9 cellular contexts compared by ENCODE assay signal in genomic region chr12:21169878-21170472, GRCh38. TPM values are rescaled to one million over a fixed set of nuclear protein-coding genes. Genes with fewer than 3 reads are reported as not detected.
DNase-seq lines count a peak whose midpoint lies in the region; ATAC-seq, FAIRE-seq and TF ChIP-seq lines count a peak whose summit lies in the region.
"Had no signal": no experiment of that assay in that cellular context is flagged by ENCODE, and none has a peak within 500 bp of the region (broad histone marks: within the 10 kb centered on the region; RNA-seq: fewer than 3 reads in every experiment).

No MANE protein-coding gene starts in this region.

- dilution Hi-C loops in keratinocyte (cut with MboI; ENCODE audit: extremely low pct_ligation_motif_present, low sequenced_read_pairs): no loop called here

- peak in 1 of 7 experiments; percentile 17 for DNase-seq in CD8-positive, alpha-beta T cell
- DNase-seq in NCI-H460 (ENCODE audit: extremely low read depth, low read depth): peak; percentile 43
- peak; percentile 57 for DNase-seq in adipocyte (ENCODE audit: low read depth)
- DNase-seq in keratinocyte (ENCODE audit: low read depth, low spot score): no peak
- DNase-seq in tibial artery: no peak
- no peak for DNase-seq in OCI-M2 (lab: John Stamatoyannopoulos, UW; ENCODE audit: unreplicated experiment)

- H3K9me3 ChIP-seq in CD8-positive, alpha-beta T cell (ENCODE audit: low read length): no peaks in the 10 kb centered on the region
- H3K9me3 ChIP-seq in adipocyte (ENCODE audit: control insufficient read depth, low read length) (peaks cover 4% of the 10 kb centered on the region), keratinocyte (ENCODE audit: control insufficient read depth, low read depth, low read length) (no peaks in the 10 kb centered on the region), tibial artery (no peaks in the 10 kb centered on the region)

- no peak overlapping the region for H3K4me2 ChIP-seq in keratinocyte (ENCODE audit: control insufficient read depth, extremely low read depth, insufficient read depth, low read depth, low read length)

- intact Hi-C loops in CD8-positive, alpha-beta T cell (cut with DNase I, micrococcal nuclease): loop anchor here in 1 of 2 experiments (10.0 kb wide), 1 partner anchor 1415 kb away; no protein-coding TSS in a partner anchor
- intact Hi-C loops in tibial artery (cut with DNase I; ENCODE audit: low total_unique reads): no loop called here

- H2AFZ ChIP-seq in keratinocyte (ENCODE audit: control insufficient read depth, low read length): no peak overlapping the region

- H3K27ac Mint-ChIP-seq in CD8-positive, alpha-beta T cell: no peak overlapping the region
- H3K27ac Mint-ChIP-seq: T-helper 1 cell treated with Interleukin-12 subunit alpha and Interleukin-12 subunit beta and Interleukin-4 antibody, amounts not matched to agents 30 μg/mL and 1 μg/mL, for 36 hours had no signal

- H3K4me3 Mint-ChIP-seq in CD8-positive, alpha-beta T cell: no peak overlapping the region
- H3K4me3 Mint-ChIP-seq: T-helper 1 cell treated with Interleukin-12 subunit alpha and Interleukin-12 subunit beta and Interleukin-4 antibody, amounts not matched to agents 30 μg/mL and 1 μg/mL, for 36 hours had no signal

- no peak overlapping the region for H3K9ac ChIP-seq in adipocyte (ENCODE audit: low read length)
- no peak overlapping the region for H3K9ac ChIP-seq in keratinocyte (ENCODE audit: control insufficient read depth, extremely low read depth, insufficient read depth, low read length)

- no peak for FAIRE-seq in keratinocyte (lab: Jason Lieb, UNC)

- H4K20me1 ChIP-seq in keratinocyte (ENCODE audit: control insufficient read depth, extremely low read depth, insufficient read depth, low read length): no peaks in the 10 kb centered on the region

- no peak overlapping the region for H3K27ac ChIP-seq in CD8-positive, alpha-beta T cell (ENCODE audit: low read depth, low read length)
- no peak overlapping the region for H3K27ac ChIP-seq in keratinocyte (ENCODE audit: control insufficient read depth, insufficient read depth, low read length)
- no peak overlapping the region for H3K27ac ChIP-seq in tibial artery

- H3K4me1 Mint-ChIP-seq in CD8-positive, alpha-beta T cell (ENCODE audit: low read depth): no peaks in the 10 kb centered on the region

- CTCF ChIA-PET in CD8-positive, alpha-beta T cell (lab: Charles Lee): no interaction called here

- H3K36me3 ChIP-seq in CD8-positive, alpha-beta T cell (ENCODE audit: insufficient read depth, low read length): no peaks in the 10 kb centered on the region
- H3K36me3 ChIP-seq in adipocyte (ENCODE audit: control insufficient read depth, insufficient read depth, low read length, severe bottlenecking) (no peaks in the 10 kb centered on the region), keratinocyte (ENCODE audit: control insufficient read depth in 2 of 2, extremely low read depth in 1 of 2, insufficient read depth in 2 of 2, low read length in 2 of 2) (no peaks in the 10 kb centered on the region), tibial artery (no peaks in the 10 kb centered on the region)

- H3K79me2 ChIP-seq in keratinocyte (ENCODE audit: control insufficient read depth, insufficient read depth, low read length): no peaks in the 10 kb centered on the region

- no peaks in the 10 kb centered on the region for H3K9me1 ChIP-seq in keratinocyte (ENCODE audit: control insufficient read depth, extremely low read depth, insufficient read depth, low read length)

- H3K36me3 Mint-ChIP-seq in CD8-positive, alpha-beta T cell: no peaks in the 10 kb centered on the region

- TF ChIP-seq CTCF in CD8-positive, alpha-beta T cell (IDR thresholded peaks at IDR 0.05): peak; percentile 35
- TF ChIP-seq CTCF in keratinocyte (optimal IDR thresholded peaks at IDR 0.05 in 1 of 3, IDR thresholded peaks at IDR 0.05 in 1 of 3, conservative IDR thresholded peaks at IDR 0.05 in 1 of 3; ENCODE audit: extremely low read depth in 1 of 3, insufficient read depth in 2 of 3, low read length in 3 of 3) (peak; percentile 61 to 76 (median 65)), tibial artery (IDR thresholded peaks at IDR 0.05) (peak; percentile 51 to 61)

- ATAC-seq in CD8-positive, alpha-beta T cell: no peak
- ATAC-seq in GM18519 (IDR thresholded peaks at IDR 0.05; ENCODE audit: low FRiP score, unreplicated experiment) (peak; percentile 50), HG03103 (IDR thresholded peaks at IDR 0.05; ENCODE audit: low read depth, unreplicated experiment) (peak; percentile 86)

- no peak overlapping the region for H3K4me3 ChIP-seq in CD8-positive, alpha-beta T cell (ENCODE audit: low read depth, low read length)
- no peak overlapping the region for H3K4me3 ChIP-seq in adipocyte (ENCODE audit: low read length)
- no peak overlapping the region for H3K4me3 ChIP-seq in keratinocyte (ENCODE audit: control insufficient read depth in 2 of 3, extremely low read depth in 1 of 3, insufficient read depth in 2 of 3, low read depth in 1 of 3, low read length in 3 of 3)
- H3K4me3 ChIP-seq in tibial artery: no peak overlapping the region

- H3K9me3 Mint-ChIP-seq in CD8-positive, alpha-beta T cell: peaks cover 17% of the 10 kb centered on the region
- H3K9me3 Mint-ChIP-seq: T-helper 1 cell treated with Interleukin-12 subunit alpha and Interleukin-12 subunit beta and Interleukin-4 antibody, amounts not matched to agents 30 μg/mL and 1 μg/mL, for 36 hours had no signal

- H3K27me3 Mint-ChIP-seq in CD8-positive, alpha-beta T cell (ENCODE audit: low read depth): no peaks in the 10 kb centered on the region

- POLR2A ChIA-PET in CD8-positive, alpha-beta T cell (lab: Charles Lee): no interaction called here

- H3K4me1 ChIP-seq in CD8-positive, alpha-beta T cell (ENCODE audit: insufficient read depth, low read length): no peaks in the 10 kb centered on the region
- H3K4me1 ChIP-seq in adipocyte (ENCODE audit: control insufficient read depth, insufficient read depth, low read length): no peaks in the 10 kb centered on the region
- no peaks in the 10 kb centered on the region for H3K4me1 ChIP-seq in keratinocyte (ENCODE audit: control insufficient read depth, extremely low read depth, insufficient read depth, low read length)
- H3K4me1 ChIP-seq in tibial artery: no peaks in the 10 kb centered on the region

- no peaks in the 10 kb centered on the region for H3K27me3 ChIP-seq in CD8-positive, alpha-beta T cell (ENCODE audit: insufficient read depth, low read length)
- H3K27me3 ChIP-seq in adipocyte (replicated peaks; ENCODE audit: control insufficient read depth, insufficient read depth, low read length) (no peaks in the 10 kb centered on the region), keratinocyte (ENCODE audit: control insufficient read depth, extremely low read depth, insufficient read depth, low read length) (no peaks in the 10 kb centered on the region), tibial artery (no peaks in the 10 kb centered on the region)

RNA-seq across cellular contexts. Expression of gene SLCO1B1, which starts 39.0 kb away (rescaled TPM):
- not detected for total RNA-seq in CD8-positive, alpha-beta T cell
- total RNA-seq in NCI-H460 (2014; rRNA removed; shearing (Covaris generic)): not detected in 2 replicates
- polyA plus RNA-seq in NCI-H460 (2014; cell fraction: nucleus; rRNA removed): not detected in 2 replicates
- polyA plus RNA-seq in keratinocyte: not detected in 3 replicates
- not detected for polyA plus RNA-seq in keratinocyte (2011; ENCODE audit: low read depth)
- polyA plus RNA-seq in keratinocyte (2011; cell fraction: cytosol; rRNA removed): not detected in 2 replicates
- polyA plus RNA-seq in keratinocyte (2011; cell fraction: nucleus; rRNA removed): not detected in 2 replicates
- not detected in 2 replicates for polyA plus RNA-seq in keratinocyte (2012; ENCODE audit: low replicate concordance)
- 0.20 TPM in 1 of 3 replicates, not detected in the others for polyA minus RNA-seq in keratinocyte
- polyA minus RNA-seq in keratinocyte (2011; cell fraction: cytosol; rRNA and poly(A)+ RNA removed): not detected
- not detected in 2 replicates for polyA minus RNA-seq in keratinocyte (2011; cell fraction: nucleus; rRNA and poly(A)+ RNA removed)

Comparison
In these comparisons a context has a peak if more than half of its experiments do, and no peak if none do; other contexts are left out.
1. DNase-seq: peak in NCI-H460 (single experiment) and adipocyte (single experiment); none in keratinocyte (single experiment), tibial artery (0 of 2) and OCI-M2 (single experiment).
2. Peak in every context shown above with its lines, with median percentiles within 50 percentile points of each other: CTCF ChIP-seq.